1 cellular context compared by ENCODE assay signal in the genomic region with DNA sequence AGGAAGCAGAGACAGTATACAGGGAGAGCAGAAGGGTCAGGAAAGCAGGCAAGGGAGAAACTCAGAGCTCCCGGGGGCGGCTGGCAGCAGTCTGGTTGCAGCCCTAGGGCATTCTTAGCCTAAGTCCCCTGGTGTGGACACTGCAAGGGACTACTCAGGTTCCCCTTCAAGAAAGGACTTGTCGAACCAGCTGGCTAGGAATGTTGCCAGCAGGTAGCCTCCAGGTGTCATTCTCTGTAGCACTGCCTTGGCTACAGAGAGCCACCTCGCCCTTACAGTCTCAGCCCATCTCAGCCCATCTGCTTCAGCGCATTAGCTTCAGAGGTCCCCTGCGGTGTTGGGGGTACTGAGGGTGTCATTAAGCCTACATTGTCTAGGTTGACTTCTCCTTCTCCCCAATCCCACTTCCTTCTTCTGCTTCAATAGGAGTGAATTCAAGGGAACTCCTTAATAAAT.
TF ChIP-seq lines count a peak whose summit lies in the region.

No MANE protein-coding gene starts in this region.

TF ChIP-seq in GM12878, 131 proteins besides CTCF, POLR2A, EP300 and RAD21:
- TF ChIP-seq, protein P1, sequence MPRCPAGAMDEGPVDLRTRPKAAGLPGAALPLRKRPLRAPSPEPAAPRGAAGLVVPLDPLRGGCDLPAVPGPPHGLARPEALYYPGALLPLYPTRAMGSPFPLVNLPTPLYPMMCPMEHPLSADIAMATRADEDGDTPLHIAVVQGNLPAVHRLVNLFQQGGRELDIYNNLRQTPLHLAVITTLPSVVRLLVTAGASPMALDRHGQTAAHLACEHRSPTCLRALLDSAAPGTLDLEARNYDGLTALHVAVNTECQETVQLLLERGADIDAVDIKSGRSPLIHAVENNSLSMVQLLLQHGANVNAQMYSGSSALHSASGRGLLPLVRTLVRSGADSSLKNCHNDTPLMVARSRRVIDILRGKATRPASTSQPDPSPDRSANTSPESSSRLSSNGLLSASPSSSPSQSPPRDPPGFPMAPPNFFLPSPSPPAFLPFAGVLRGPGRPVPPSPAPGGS (IDR thresholded peaks at IDR 0.05; ENCODE audit: borderline replicate concordance, insufficient read depth, low read depth, low read length, poor library complexity, severe bottlenecking), result no peak
- no peak for TF ChIP-seq TAF1 (IDR thresholded peaks at IDR 0.05; ENCODE audit: borderline replicate concordance, low read depth, low read length)
- TF ChIP-seq FOXM1 (IDR thresholded peaks at IDR 0.05; ENCODE audit: low read depth, low read length), result no peak
- TF ChIP-seq CHD2 (IDR thresholded peaks at IDR 0.05; ENCODE audit: borderline replicate concordance, low read depth, low read length), result no peak
- TF ChIP-seq SPI1 (IDR thresholded peaks at IDR 0.05; ENCODE audit: borderline replicate concordance, insufficient read depth, low read depth, low read length), result peak; percentile 52; the same call in 1 of the 2 replicates
- no peak for TF ChIP-seq RAD51 (IDR thresholded peaks at IDR 0.05)
- no peak for TF ChIP-seq ESRRA (IDR thresholded peaks at IDR 0.05; ENCODE audit: low read length)
- no peak for TF ChIP-seq ZNF384 (IDR thresholded peaks at IDR 0.05; ENCODE audit: borderline replicate concordance, low read depth, low read length)
